34 cellular contexts compared by ENCODE assay signal in genomic region chr1:56529801-56530200, GRCh38. TPM values are rescaled to one million over a fixed set of nuclear protein-coding genes. Genes with fewer than 3 reads are reported as not detected.
"Had no signal": no experiment of that assay in that cellular context is flagged by ENCODE, and none has a peak within 500 bp of the region (broad histone marks: within the 10 kb centered on the region; RNA-seq: fewer than 3 reads in every experiment).

No MANE protein-coding gene starts in this region.

- H3K9ac ChIP-seq: KMS-11 had no signal

- H3K4me3 ChIP-seq: ascending aorta, cardiac muscle cell, SJSA1 had no signal

- H3K4me2 ChIP-seq: KMS-11 had no signal

- H3K27me3 Mint-ChIP-seq: activated B cell treated with CpG ODN at 0.5 μM for 24 hours; activated CD4-positive, alpha-beta memory T cell treated with anti-CD3 and anti-CD28 coated beads, Interleukin-2, amount 10 ng/mL, durations not matched to agents 7 days and 5 days had no signal

- H3K27ac Mint-ChIP-seq: activated B cell treated with CpG ODN at 0.5 μM for 24 hours; activated CD4-positive, alpha-beta memory T cell treated with anti-CD3 and anti-CD28 coated beads, Interleukin-2, amount 10 ng/mL, durations not matched to agents 7 days and 5 days; activated naive CD8-positive, alpha-beta T cell treated with anti-CD3 and anti-CD28 coated beads, Interleukin-2, amount 10 ng/mL, durations not matched to agents 7 days and 5 days; activated T-cell treated with anti-CD3 and anti-CD28 coated beads, Interleukin-2, amount 50 U/mL, for 72 hours; activated T-helper 17 cell treated with anti-CD3 and anti-CD28 coated beads, Interleukin-2, amount 50 U/mL, for 72 hours; T-cell had no signal

- H3K27ac ChIP-seq: ascending aorta, cardiac muscle cell, KMS-11, SJSA1 had no signal

- DNase-seq: activated B cell treated with CpG ODN at 0.5 μM for 24 hours; activated CD4-positive, alpha-beta memory T cell treated with anti-CD3 and anti-CD28 coated beads, Interleukin-2, amount 10 ng/mL, durations not matched to agents 7 days and 5 days; activated CD4-positive, alpha-beta T cell treated with anti-CD3 and anti-CD28 coated beads for 4 hours; activated CD4-positive, alpha-beta T cell treated with anti-CD3 and anti-CD28 coated beads, Interleukin-2, amount 50 U/mL, for 1 hour; activated CD4-positive, CD25-positive, alpha-beta regulatory T cell treated with anti-CD3 and anti-CD28 coated beads, Interleukin-2, amount 50 U/mL, for 72 hours; activated effector memory CD4-positive, alpha-beta T cell treated with anti-CD3 and anti-CD28 coated beads, Interleukin-2, amount 50 U/mL, for 16 hours; activated naive CD4-positive, alpha-beta T cell; activated naive CD4-positive, alpha-beta T cell treated with anti-CD3 and anti-CD28 coated beads, Interleukin-2, amount 50 U/mL, for 16 hours; activated naive CD8-positive, alpha-beta T cell treated with anti-CD3 and anti-CD28 coated beads, Interleukin-2, amount 10 ng/mL, durations not matched to agents 7 days and 5 days; activated T-cell treated with anti-CD3 and anti-CD28 coated beads, Interleukin-2, amount 50 U/mL, for 1 hour; activated T-cell treated with anti-CD3 and anti-CD28 coated beads, Interleukin-2, amount 50 U/mL, for 72 hours; amygdala; MM.1S; MV-4-11; NCI-H1092; NCI-H1436 treated with DMSO at 0.1 percent for 48 hours; NCI-H1694 treated with DMSO at 0.1 percent for 48 hours; NCI-H2081; NCI-H2171 treated with DMSO at 0.1 percent for 48 hours; NCI-H226; NCI-H446 treated with DMSO at 0.1 percent for 48 hours; NCI-H82; SHP77 treated with DMSO at 0.1 percent for 48 hours; T-cell; T-helper 2 cell; T-helper 9 cell had no signal

- H3K9me3 Mint-ChIP-seq: activated B cell treated with CpG ODN at 0.5 μM for 24 hours; activated CD4-positive, alpha-beta memory T cell treated with anti-CD3 and anti-CD28 coated beads, Interleukin-2, amount 10 ng/mL, durations not matched to agents 7 days and 5 days; activated naive CD8-positive, alpha-beta T cell treated with anti-CD3 and anti-CD28 coated beads, Interleukin-2, amount 10 ng/mL, durations not matched to agents 7 days and 5 days; activated T-cell treated with anti-CD3 and anti-CD28 coated beads, Interleukin-2, amount 50 U/mL, for 72 hours; activated T-helper 17 cell treated with anti-CD3 and anti-CD28 coated beads, Interleukin-2, amount 50 U/mL, for 72 hours; T-cell had no signal

- H3K36me3 ChIP-seq: cardiac muscle cell had no signal

- H3K27me3 ChIP-seq: ascending aorta, cardiac muscle cell, SJSA1 had no signal

- ATAC-seq: activated T-cell treated with anti-CD3 and anti-CD28 coated beads, Interleukin-2, amount 50 U/mL, for 72 hours; activated T-helper 17 cell treated with anti-CD3 and anti-CD28 coated beads, Interleukin-2, amount 50 U/mL, for 72 hours; Panc1; SK-N-SH treated with all-trans-retinoic acid at 6 μM for 48 hours; T-cell had no signal

- H3K36me3 Mint-ChIP-seq: activated naive CD8-positive, alpha-beta T cell treated with anti-CD3 and anti-CD28 coated beads, Interleukin-2, amount 10 ng/mL, durations not matched to agents 7 days and 5 days; T-cell had no signal

- H3K4me3 Mint-ChIP-seq: activated B cell treated with CpG ODN at 0.5 μM for 24 hours; activated CD4-positive, alpha-beta memory T cell treated with anti-CD3 and anti-CD28 coated beads, Interleukin-2, amount 10 ng/mL, durations not matched to agents 7 days and 5 days; activated naive CD8-positive, alpha-beta T cell treated with anti-CD3 and anti-CD28 coated beads, Interleukin-2, amount 10 ng/mL, durations not matched to agents 7 days and 5 days; activated T-cell treated with anti-CD3 and anti-CD28 coated beads, Interleukin-2, amount 50 U/mL, for 72 hours; activated T-helper 17 cell treated with anti-CD3 and anti-CD28 coated beads, Interleukin-2, amount 50 U/mL, for 72 hours; T-cell had no signal

- H3K4me1 Mint-ChIP-seq: activated CD4-positive, alpha-beta memory T cell treated with anti-CD3 and anti-CD28 coated beads, Interleukin-2, amount 10 ng/mL, durations not matched to agents 7 days and 5 days; activated T-helper 17 cell treated with anti-CD3 and anti-CD28 coated beads, Interleukin-2, amount 50 U/mL, for 72 hours had no signal

- H3K9me3 ChIP-seq: ascending aorta, SJSA1 had no signal

RNA-seq across cellular contexts. Expression of gene PLPP3, which starts 49.6 kb away (rescaled TPM):
- total RNA-seq: activated CD4-positive, alpha-beta memory T cell treated with anti-CD3 and anti-CD28 coated beads, Interleukin-2, amount 10 ng/mL, durations not matched to agents 7 days and 5 days; activated CD8-positive, alpha-beta memory T cell treated with anti-CD3 and anti-CD28 coated beads for 36 hours; activated T-cell treated with anti-CD3 and anti-CD28 coated beads, Interleukin-2, amount 50 U/mL, for 72 hours; activated T-helper 17 cell treated with anti-CD3 and anti-CD28 coated beads, Interleukin-2, amount 50 U/mL, for 72 hours had no signal
